ENCODE assay signal across 8 cellular contexts in genomic region chr12:122097641-122098364, GRCh38. TPM values are rescaled to one million over a fixed set of nuclear protein-coding genes. Genes with fewer than 3 reads are reported as not detected.
A peak's percentile ranks its signal among the peaks of the same experiment; 100 is the strongest.
DNase-seq lines count a peak whose midpoint lies in the region; ATAC-seq and TF ChIP-seq lines count a peak whose summit lies in the region.

No MANE protein-coding gene starts in this region.

- WGBS in HUES64: 75% methylated on average over 6 of the region's 8 CpGs
- WGBS in psoas muscle, 3 donors: 21 to 32% (median 25%) methylated on average over 8 of the region's 8 CpGs

- H3K27ac ChIP-seq in HUES64 (ENCODE audit: low read depth, low read length): peak overlapping the region; percentile 16; the same call in 1 of the 2 replicates
- peak overlapping the region; percentile 30 for H3K27ac ChIP-seq in foreskin keratinocyte
- peak overlapping the region; percentile 97 for H3K27ac ChIP-seq in psoas muscle

- ATAC-seq in T-cell (replicated peaks in 1 of 4): peak in 3 of 4 experiments; percentile 25 to 51 (median 42)
- ATAC-seq in foreskin keratinocyte: peak; percentile 17
- ATAC-seq in psoas muscle: peak in 3 of 4 donors; percentile 11 to 29 (median 22)
- ATAC-seq in HG03442 (IDR thresholded peaks at IDR 0.05; ENCODE audit: unreplicated experiment): no peak
- ATAC-seq in GM21825 (IDR thresholded peaks at IDR 0.05; ENCODE audit: unreplicated experiment): no peak

- H3K36me3 Mint-ChIP-seq in T-cell: peaks cover 5% of the 10 kb centered on the region

- DNase-seq in T-cell (no peak), foreskin keratinocyte (peak in 1 of 2 donors; percentile 28), psoas muscle (no peak), AG20443 (ENCODE audit: low spot score) (no peak), cerebellar nuclear complex (lab: John Stamatoyannopoulos, UW) (no peak)

- H3K27me3 Mint-ChIP-seq in T-cell: no peaks in the 10 kb centered on the region

- peak overlapping the region in 1 of 3 donors; percentile 68 for H3K4me3 Mint-ChIP-seq in T-cell

- 0 out of 2 replicates have a peak, but pooled peaks cover 3% of the 10 kb centered on the region for H3K9me3 ChIP-seq in HUES64 (ENCODE audit: insufficient read depth, low read depth, low read length)
- no peaks in the 10 kb centered on the region for H3K9me3 ChIP-seq in psoas muscle

- H3K4me1 Mint-ChIP-seq in T-cell: peaks cover 61 to 70% (median 64%) of the 10 kb centered on the region in 3 donors

- no peaks in the 10 kb centered on the region for H3K36me3 ChIP-seq in HUES64 (ENCODE audit: insufficient read depth, low read length)
- H3K36me3 ChIP-seq in psoas muscle (ENCODE audit: insufficient read depth in 1 of 2, low read depth in 1 of 2): no peaks in the 10 kb centered on the region

- H3K4me1 ChIP-seq in HUES64 (ENCODE audit: insufficient read depth, low read length) (peaks cover 8% of the 10 kb centered on the region; the same call in 1 of the 2 replicates), foreskin keratinocyte (peaks cover 46% of the 10 kb centered on the region), psoas muscle (peaks cover 71% of the 10 kb centered on the region)

- TF ChIP-seq CTCF in foreskin keratinocyte (conservative IDR thresholded peaks at IDR 0.05) (no peak), psoas muscle (IDR thresholded peaks at IDR 0.05) (no peak)

- no peaks in the 10 kb centered on the region for H3K9me3 Mint-ChIP-seq in T-cell

- H3K27me3 ChIP-seq in HUES64 (ENCODE audit: insufficient read depth, low read length) (no peaks in the 10 kb centered on the region), foreskin keratinocyte (no peaks in the 10 kb centered on the region), psoas muscle (ENCODE audit: insufficient read depth in 3 of 3, low read length in 2 of 3) (no peaks in the 10 kb centered on the region)

- peak overlapping the region; percentile 95 to 96 for H3K27ac Mint-ChIP-seq in T-cell

- CTCF ChIA-PET in T-cell (lab: Charles Lee): no interaction called here

- no peak overlapping the region for H3K9ac ChIP-seq in HUES64 (ENCODE audit: low read depth, low read length)

- POLR2A ChIA-PET in T-cell (lab: Charles Lee): no interaction called here

- intact Hi-C loops in psoas muscle (cut with DNase I): no loop called here

- no peak overlapping the region for H3K4me3 ChIP-seq in HUES64 (ENCODE audit: low read length)
- peak overlapping the region; percentile 44 for H3K4me3 ChIP-seq in psoas muscle

RNA-seq across cellular contexts. Expression of gene MLXIP, which starts 19.2 kb away (rescaled TPM):
- 14.5 TPM for polyA plus RNA-seq in HUES64 (2013, experiment 1 of 2)
- 17.6 TPM for polyA plus RNA-seq in HUES64 (2013, experiment 2 of 2)
- 100 to 1,000 TPM in 2 of 5 donors, 10 to 100 TPM in 3; 87.9 to 113 (median 98.3) TPM for total RNA-seq in T-cell
- 19.2 and 24.2 TPM in 2 replicates for total RNA-seq in foreskin keratinocyte
- 12.5 and 13.5 TPM in 2 replicates for polyA plus RNA-seq in foreskin keratinocyte
- 100 to 1,000 TPM; 114 to 184 (median 137) TPM for total RNA-seq in psoas muscle
- polyA plus RNA-seq in psoas muscle: 100 to 1,000 TPM in 1 of 3 donors, 10 to 100 TPM in 2; 50.9 to 114 (median 55.0) TPM

Comparison
In these comparisons a context has a peak if more than half of its experiments do, and no peak if none do; other contexts are left out.
1. H3K27ac ChIP-seq: peak in every context shown above with its lines; median percentile 97 in psoas muscle; 30 in foreskin keratinocyte; 16 in HUES64.
2. ATAC-seq: peak in T-cell (3 of 4), foreskin keratinocyte (single experiment) and psoas muscle (3 of 4); none in HG03442 (single experiment) and GM21825 (single experiment).